8 cellular contexts compared by ENCODE assay signal in the genomic region with DNA sequence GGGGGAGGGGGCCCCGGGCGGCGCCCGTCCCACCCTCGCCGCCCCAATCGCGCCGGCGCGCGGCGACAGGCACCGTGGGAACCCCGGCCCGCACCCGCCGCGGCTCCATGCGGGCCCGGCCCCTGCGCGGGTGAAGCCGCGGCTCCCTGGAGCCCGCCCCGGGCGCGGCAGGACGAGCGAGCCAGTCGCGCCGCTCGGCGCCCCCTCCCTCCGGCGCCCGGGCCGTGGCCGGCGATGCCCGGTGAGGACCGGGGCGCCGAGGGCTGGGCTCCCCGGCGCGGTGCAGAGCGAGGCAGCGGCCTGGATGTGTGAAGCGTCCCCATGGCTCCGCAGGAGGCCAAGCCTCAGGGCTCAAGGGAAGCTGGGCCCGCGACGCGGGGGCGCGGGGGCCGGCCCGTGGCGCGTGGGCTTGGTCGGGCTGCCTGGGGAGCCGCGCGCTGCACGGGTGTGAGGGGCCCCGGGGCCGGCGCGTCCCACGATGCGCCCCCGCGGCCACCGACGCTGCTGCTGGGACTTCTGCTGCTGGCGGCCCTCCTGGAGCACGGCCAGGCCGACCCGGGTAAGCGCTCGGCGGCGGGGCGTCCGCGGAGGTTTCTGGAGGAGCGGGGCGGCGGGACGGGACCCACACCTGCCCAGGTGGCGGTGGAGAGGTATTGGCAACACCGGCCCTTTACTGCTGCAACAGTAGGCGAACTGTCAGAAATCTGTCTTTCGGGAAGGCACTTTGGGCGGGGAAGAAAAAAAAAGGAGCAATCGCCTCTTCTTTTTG. TPM values are rescaled to one million over a fixed set of nuclear protein-coding genes. Genes with fewer than 3 reads are reported as not detected.
DNase-seq lines count a peak whose midpoint lies in the region; ATAC-seq and TF ChIP-seq lines count a peak whose summit lies in the region.

No MANE protein-coding gene starts in this region.

- H3K9me3 ChIP-seq in SJCRH30 (replicated peaks): no peaks in the 10 kb centered on the region
- H3K9me3 ChIP-seq in right atrium auricular region: no peaks in the 10 kb centered on the region
- H3K9me3 ChIP-seq in spleen: no peaks in the 10 kb centered on the region

- TF ChIP-seq CTCF in right atrium auricular region (IDR thresholded peaks at IDR 0.05) (no peak), spleen (IDR thresholded peaks at IDR 0.05 in 8 of 11, conservative IDR thresholded peaks at IDR 0.05 in 3 of 11) (no peak)

- no peak for TF ChIP-seq POLR2A in spleen (IDR thresholded peaks at IDR 0.05)

- H3K36me3 Mint-ChIP-seq in activated T-cell treated with anti-CD3 and anti-CD28 coated beads, Interleukin-2, amount 50 U/mL, for 4 hours (ENCODE audit: insufficient read depth): no peaks in the 10 kb centered on the region

- peak overlapping the region; percentile 70 for H3K4me3 ChIP-seq in SJCRH30
- H3K4me3 ChIP-seq in right atrium auricular region: peak overlapping the region; percentile 28 to 51
- peak overlapping the region in 6 of 8 donors; percentile 24 to 70 (median 46) for H3K4me3 ChIP-seq in spleen

- intact Hi-C loops in spleen (cut with DNase I; ENCODE audit: low total_unique reads): no loop called here

- no peak overlapping the region; the same call in 1 of the 2 replicates for H3K27ac ChIP-seq in SJCRH30
- no peak overlapping the region for H3K27ac ChIP-seq in right atrium auricular region
- H3K27ac ChIP-seq in spleen: no peak overlapping the region

- no peak for DNase-seq in activated T-cell treated with anti-CD3 and anti-CD28 coated beads, Interleukin-2, amount 50 U/mL, for 4 hours
- no peak for DNase-seq in activated T-cell treated with anti-CD3 and anti-CD28 coated beads, Interleukin-2, amount 50 U/mL, for 1 hour
- DNase-seq in SJCRH30 (peak; percentile 37 to 49), right atrium auricular region (ENCODE audit: low spot score) (no peak), spleen (no peak), NCI-H2107 treated with DMSO at 0.1 percent for 48 hours (lab: John Stamatoyannopoulos, UW; ENCODE audit: unreplicated experiment) (no peak), NCI-H446 treated with DMSO at 0.1 percent for 48 hours (lab: John Stamatoyannopoulos, UW) (no peak), activated gamma-delta T cell treated with Interleukin-2 at 50 U/mL for 16 hours (no peak)

- peaks cover 3% of the 10 kb centered on the region for H3K4me1 Mint-ChIP-seq in activated T-cell treated with anti-CD3 and anti-CD28 coated beads, Interleukin-2, amount 50 U/mL, for 4 hours (ENCODE audit: low read depth)

- H3K36me3 ChIP-seq in SJCRH30 (no peaks in the 10 kb centered on the region), right atrium auricular region (no peaks in the 10 kb centered on the region), spleen (no peaks in the 10 kb centered on the region)

- WGBS in spleen, 5 donors: 3 to 12% (median 3%) methylated on average over 14 to 99 of the region's 99 CpGs

- peaks cover 51% of the 10 kb centered on the region for H3K27me3 Mint-ChIP-seq in activated T-cell treated with anti-CD3 and anti-CD28 coated beads, Interleukin-2, amount 50 U/mL, for 4 hours (ENCODE audit: low read depth)

- H3K4me1 ChIP-seq in SJCRH30: peaks cover 13% of the 10 kb centered on the region
- H3K4me1 ChIP-seq in right atrium auricular region: peaks cover 0 to 11% of the 10 kb centered on the region in 2 donors
- H3K4me1 ChIP-seq in spleen: peaks cover 0 to 29% (median 15%) of the 10 kb centered on the region in 6 donors

- peak; percentile 33 to 43 for ATAC-seq in activated T-cell treated with anti-CD3 and anti-CD28 coated beads, Interleukin-2, amount 50 U/mL, for 4 hours

- H3K4me3 Mint-ChIP-seq in activated T-cell treated with anti-CD3 and anti-CD28 coated beads, Interleukin-2, amount 50 U/mL, for 4 hours: no peak overlapping the region

- H3K27me3 ChIP-seq in SJCRH30: no peaks in the 10 kb centered on the region
- no peaks in the 10 kb centered on the region for H3K27me3 ChIP-seq in right atrium auricular region
- H3K27me3 ChIP-seq in spleen (replicated peaks in 1 of 7): peaks cover 0 to 62% (median 44%) of the 10 kb centered on the region in 7 donors

- no peaks in the 10 kb centered on the region for H3K9me3 Mint-ChIP-seq in activated T-cell treated with anti-CD3 and anti-CD28 coated beads, Interleukin-2, amount 50 U/mL, for 4 hours

RNA-seq across cellular contexts. Expression of a gene that starts 0.6 kb away (rescaled TPM):
- total RNA-seq in activated T-cell treated with anti-CD3 and anti-CD28 coated beads, Interleukin-2, amount 50 U/mL, for 4 hours: not detected
- 8.2 and 8.3 TPM in 2 replicates for total RNA-seq in SJCRH30 (2014; rRNA removed; shearing (Covaris generic))
- total RNA-seq in right atrium auricular region (1 to 10 TPM in 1 of 2 donors, under 1 TPM in 1; 0.78 to 1.6 TPM), spleen (under 1 TPM in 6 of 7 donors, not detected in 1; 0.03 to 0.12 (median 0.09) TPM)
- polyA plus RNA-seq in spleen: under 1 TPM; under 0.01 to 0.09 (median 0.05) TPM

Comparison
In these comparisons a context has a peak if more than half of its experiments do, and no peak if none do; other contexts are left out.
1. DNase-seq: peak in SJCRH30 (2 of 2); none in activated T-cell treated with anti-CD3 and anti-CD28 coated beads, Interleukin-2, amount 50 U/mL, for 4 hours (single experiment), activated T-cell treated with anti-CD3 and anti-CD28 coated beads, Interleukin-2, amount 50 U/mL, for 1 hour (single experiment), right atrium auricular region (single experiment), spleen (single experiment), NCI-H2107 treated with DMSO at 0.1 percent for 48 hours (single experiment), NCI-H446 treated with DMSO at 0.1 percent for 48 hours (single experiment) and activated gamma-delta T cell treated with Interleukin-2 at 50 U/mL for 16 hours (single experiment).
2. Peak in every context shown above with its lines, with median percentiles within 50 percentile points of each other: H3K4me3 ChIP-seq.